1 cellular context compared by ENCODE assay signal in the genomic region with DNA sequence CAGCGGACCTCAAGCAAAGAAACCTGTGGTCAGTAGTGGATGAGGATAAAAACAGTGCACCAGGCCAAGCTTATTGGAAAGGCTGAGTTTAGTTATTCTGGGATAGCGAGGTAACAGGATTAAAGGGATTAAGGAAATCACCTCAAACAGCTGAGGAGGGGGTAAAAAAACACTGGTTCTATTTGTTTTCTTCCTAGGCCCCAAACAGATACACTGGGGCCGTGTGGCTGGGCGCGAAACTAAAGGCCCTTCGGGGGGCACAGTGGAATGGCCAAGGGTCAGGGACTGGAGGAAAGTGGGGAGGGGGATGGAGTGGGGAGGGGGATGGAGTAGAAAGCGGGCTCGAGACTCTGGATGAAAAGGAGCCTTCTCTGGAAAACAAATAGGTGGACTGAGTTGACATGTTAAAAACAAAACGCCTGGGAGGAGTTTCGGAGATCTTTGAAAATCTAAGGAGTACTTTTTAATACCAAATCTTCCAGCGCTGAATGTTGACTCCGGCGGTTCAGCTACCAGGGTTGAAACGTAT.
TF ChIP-seq lines count a peak whose summit lies in the region.

No MANE protein-coding gene starts in this region.

TF ChIP-seq in H1, 55 proteins besides CTCF, POLR2A, EP300 and RAD21:
- no peak for TF ChIP-seq HDAC2 (IDR thresholded peaks at IDR 0.05; ENCODE audit: borderline replicate concordance in 1 of 2, low read depth in 2 of 2, low read length in 2 of 2)
- TF ChIP-seq, protein P1, sequence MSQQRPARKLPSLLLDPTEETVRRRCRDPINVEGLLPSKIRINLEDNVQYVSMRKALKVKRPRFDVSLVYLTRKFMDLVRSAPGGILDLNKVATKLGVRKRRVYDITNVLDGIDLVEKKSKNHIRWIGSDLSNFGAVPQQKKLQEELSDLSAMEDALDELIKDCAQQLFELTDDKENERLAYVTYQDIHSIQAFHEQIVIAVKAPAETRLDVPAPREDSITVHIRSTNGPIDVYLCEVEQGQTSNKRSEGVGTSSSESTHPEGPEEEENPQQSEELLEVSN (IDR thresholded peaks at IDR 0.05): no peak
- no peak for TF ChIP-seq SUZ12 (IDR thresholded peaks at IDR 0.05; ENCODE audit: low read length)
- no peak for TF ChIP-seq KDM4A (IDR thresholded peaks at IDR 0.05; ENCODE audit: low read depth, low read length, severe bottlenecking)
- TF ChIP-seq RXRA (IDR thresholded peaks at IDR 0.05; ENCODE audit: insufficient read depth, low read depth, low read length): no peak
- no peak for TF ChIP-seq SIRT6 (IDR thresholded peaks at IDR 0.05; ENCODE audit: low read length)
- no peak for TF ChIP-seq ZNF274 (IDR thresholded peaks at IDR 0.05; ENCODE audit: borderline replicate concordance, extremely low read depth, low read length)
- no peak for TF ChIP-seq CHD1 (IDR thresholded peaks at IDR 0.05; ENCODE audit: low read depth, low read length)
- TF ChIP-seq EZH2 (IDR thresholded peaks at IDR 0.05; ENCODE audit: low read depth, low read length, severe bottlenecking): no peak
- TF ChIP-seq TBP (IDR thresholded peaks at IDR 0.05; ENCODE audit: low read depth, low read length): no peak
- TF ChIP-seq RBBP5 (IDR thresholded peaks at IDR 0.05; ENCODE audit: borderline replicate concordance, low read depth, low read length): no peak
- no peak for TF ChIP-seq JUN (IDR thresholded peaks at IDR 0.05; ENCODE audit: low read depth, low read length)
- no peak for TF ChIP-seq SRF (IDR thresholded peaks at IDR 0.05; ENCODE audit: low read depth, low read length)
- TF ChIP-seq SIX5 (IDR thresholded peaks at IDR 0.05; ENCODE audit: low read depth, low read length): no peak
- TF ChIP-seq POU5F1 (IDR thresholded peaks at IDR 0.05; ENCODE audit: low read depth, low read length): no peak
- no peak for TF ChIP-seq KDM5A (IDR thresholded peaks at IDR 0.05; ENCODE audit: low read length)
- no peak for TF ChIP-seq SP1 (IDR thresholded peaks at IDR 0.05; ENCODE audit: low read depth, low read length)
- no peak for TF ChIP-seq CEBPB (IDR thresholded peaks at IDR 0.05; ENCODE audit: low read depth, low read length)
- no peak for TF ChIP-seq SP4 (IDR thresholded peaks at IDR 0.05; ENCODE audit: low read length)
